1 cellular context compared by ENCODE assay signal in the genomic region with DNA sequence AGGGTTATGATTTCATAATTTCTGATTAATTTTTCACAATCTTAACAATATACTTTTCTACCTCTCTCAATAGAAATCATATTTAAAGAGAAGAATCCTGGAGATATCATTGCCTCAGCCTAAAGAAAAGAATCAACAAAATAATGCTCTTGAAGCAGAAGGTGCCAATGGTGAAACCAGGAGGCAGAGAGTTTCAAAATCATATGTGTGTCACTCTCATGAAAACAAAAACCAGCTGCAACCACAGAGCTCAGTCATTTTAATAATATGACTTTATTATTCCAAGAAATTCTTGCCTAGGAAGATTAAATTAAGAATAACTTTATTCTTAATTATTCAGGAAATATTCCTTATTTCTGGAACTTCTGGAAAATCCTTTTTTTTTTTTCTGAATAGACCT.
TF ChIP-seq lines count a peak whose summit lies in the region.

No MANE protein-coding gene starts in this region.

TF ChIP-seq in IMR-90, 13 proteins besides CTCF, POLR2A, EP300 and RAD21 (continued from another document):
- TF ChIP-seq, protein P1, sequence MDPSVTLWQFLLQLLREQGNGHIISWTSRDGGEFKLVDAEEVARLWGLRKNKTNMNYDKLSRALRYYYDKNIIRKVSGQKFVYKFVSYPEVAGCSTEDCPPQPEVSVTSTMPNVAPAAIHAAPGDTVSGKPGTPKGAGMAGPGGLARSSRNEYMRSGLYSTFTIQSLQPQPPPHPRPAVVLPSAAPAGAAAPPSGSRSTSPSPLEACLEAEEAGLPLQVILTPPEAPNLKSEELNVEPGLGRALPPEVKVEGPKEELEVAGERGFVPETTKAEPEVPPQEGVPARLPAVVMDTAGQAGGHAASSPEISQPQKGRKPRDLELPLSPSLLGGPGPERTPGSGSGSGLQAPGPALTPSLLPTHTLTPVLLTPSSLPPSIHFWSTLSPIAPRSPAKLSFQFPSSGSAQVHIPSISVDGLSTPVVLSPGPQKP (IDR thresholded peaks at IDR 0.05; ENCODE audit: borderline replicate concordance, low read depth, low read length): no peak
- TF ChIP-seq RCOR1 (IDR thresholded peaks at IDR 0.05; ENCODE audit: insufficient replicate concordance, low read length) (no peak), CHD1 (IDR thresholded peaks at IDR 0.05; ENCODE audit: low read depth, low read length) (no peak)
